Comparison of ENCODE assay signal across 2 cellular contexts in the genomic region with DNA sequence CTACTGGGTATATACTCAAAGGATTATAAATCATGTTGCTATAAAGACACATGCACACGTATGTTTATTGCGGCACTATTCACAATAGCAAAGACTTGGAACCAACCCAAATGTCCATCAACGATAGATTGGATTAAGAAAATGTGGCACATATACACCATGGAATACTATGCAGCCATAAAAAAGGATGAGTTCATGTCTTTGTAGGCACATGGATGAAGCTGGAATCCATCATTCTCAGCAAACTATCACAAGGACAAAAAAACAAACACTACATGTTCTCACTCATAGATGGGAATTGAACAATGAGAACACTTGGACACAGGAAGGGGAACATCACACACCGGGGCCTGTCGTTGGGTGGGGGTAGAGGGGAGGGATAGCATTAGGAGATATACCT. TPM values are rescaled to one million over a fixed set of nuclear protein-coding genes. Genes with fewer than 3 reads are reported as not detected.
A peak's percentile ranks its signal among the peaks of the same experiment; 100 is the strongest.
DNase-seq lines count a peak whose midpoint lies in the region; ATAC-seq, FAIRE-seq and TF ChIP-seq lines count a peak whose summit lies in the region.
"Not testable (repeated sequence)": the region's sequence is repeated elsewhere in the genome, so short reads cannot be mapped to it uniquely, and the experiment has no call there.

No MANE protein-coding gene starts in this region.

- H2AFZ ChIP-seq in K562 (ENCODE audit: low read depth, low read length) = not testable (repeated sequence)

- not testable (repeated sequence) for H3K9ac ChIP-seq in K562 (ENCODE audit: insufficient read depth in 1 of 2, low read depth in 2 of 2, low read length in 2 of 2)

- BruUV-seq in K562 (replicated peaks; lab: Mats Ljungman, UMichigan) = not testable (repeated sequence)

- intact Hi-C loops in K562 (cut with micrococcal nuclease) = not testable (repeated sequence)

- H3K9me1 ChIP-seq in K562 (ENCODE audit: control insufficient read depth, insufficient read depth, low read length) = not testable (repeated sequence)

- 95% methylated on average over 4 of the region's 5 CpGs for WGBS in K562 (ENCODE audit: insufficient coverage, low coverage, missing lambda C conversion rate)

- not testable (repeated sequence) for H3K4me3 ChIP-seq in HEK293 (ENCODE audit: low read depth, low read length); K562

- POLR2A ChIA-PET in HEK293 (lab: Yijun Ruan, JAX); K562 (lab: Yijun Ruan, JAX): not testable (repeated sequence)

- H3K36me3 ChIP-seq in HEK293 (ENCODE audit: control insufficient read depth in 2 of 2, insufficient read depth in 1 of 2, low read length in 2 of 2); K562 (ENCODE audit: control insufficient read depth, insufficient read depth, low read length): not testable (repeated sequence)

- not testable (repeated sequence) for TF ChIP-seq RAD21 in K562 (CRISPR knock-in tag; conservative IDR thresholded peaks at IDR 0.05 in 1 of 2, IDR thresholded peaks at IDR 0.05 in 1 of 2)

- not testable (repeated sequence) for H3K4me1 ChIP-seq in HEK293 (ENCODE audit: control insufficient read depth, insufficient read depth, low read length); K562 (replicated peaks in 1 of 2; ENCODE audit: control insufficient read depth in 2 of 2, insufficient read depth in 2 of 2, low read length in 2 of 2)

- DNase-seq in K562 (ENCODE audit: extremely low read depth in 1 of 4, low spot score in 3 of 4) = not testable (repeated sequence)

- in situ Hi-C loops in K562 (cut with MboI) = not testable (repeated sequence)

- H3K9me3 ChIP-seq in HEK293 (ENCODE audit: control insufficient read depth, insufficient read depth, low read depth, low read length); K562 (replicated peaks; ENCODE audit: control insufficient read depth, insufficient read depth, low read depth, low read length): not testable (repeated sequence)

- ATAC-seq in K562 = not testable (repeated sequence)

- TF ChIP-seq POLR2A in K562 (conservative IDR thresholded peaks at IDR 0.05) = not testable (repeated sequence)

- H4K20me1 ChIP-seq in K562 (replicated peaks; ENCODE audit: control insufficient read depth, insufficient read depth, low read length) = not testable (repeated sequence)

- FAIRE-seq in K562 (lab: Jason Lieb, UNC) = not testable (repeated sequence)

- not testable (repeated sequence) for TF ChIP-seq CTCF in HEK293 (tag by site-specific recombination; IDR thresholded peaks at IDR 0.05); K562 (IDR thresholded peaks at IDR 0.05 in 2 of 3, conservative IDR thresholded peaks at IDR 0.05 in 1 of 3; ENCODE audit: insufficient read depth in 2 of 3, low read depth in 1 of 3, low read length in 3 of 3)

- CTCF ChIA-PET in HEK293 (lab: Yijun Ruan, JAX); K562 (lab: Yijun Ruan, JAX; ENCODE audit: low intra/inter-chr PET ratio): not testable (repeated sequence)

- not testable (repeated sequence) for H3K27me3 ChIP-seq in K562 (ENCODE audit: control insufficient read depth in 2 of 2, insufficient read depth in 2 of 2, low read length in 2 of 2)

- not testable (repeated sequence) for TF ChIP-seq EP300 in K562 (IDR thresholded peaks at IDR 0.05; ENCODE audit: low read length)

- H3K27ac ChIP-seq in HEK293 (ENCODE audit: extremely low read depth, low read depth, low read length); K562 (ENCODE audit: extremely low read depth, low read depth, low read length): not testable (repeated sequence)

- H3K4me2 ChIP-seq in K562 (ENCODE audit: insufficient read depth, low read length) = not testable (repeated sequence)

- H3K79me2 ChIP-seq in K562 (ENCODE audit: control insufficient read depth, insufficient read depth, low read length) = peaks cover 27% of the 10 kb centered on the region; the same call in 2 of the 3 replicates

TF ChIP-seq in HEK293, 187 proteins besides CTCF, POLR2A, EP300 and RAD21:
- peak; percentile 79 for TF ChIP-seq ZNF146 (tag by site-specific recombination; IDR thresholded peaks at IDR 0.05)

TF ChIP-seq in K562, 482 proteins besides CTCF, POLR2A, EP300 and RAD21:
- TF ChIP-seq ZNF146 (CRISPR knock-in tag; IDR thresholded peaks at IDR 0.05; ENCODE audit: unreplicated experiment) = peak; percentile 73
- TF ChIP-seq KDM1A (IDR thresholded peaks at IDR 0.05) = 0 out of 4 replicates have a peak, but pooled peaks have one; percentile 13 to 15
- peak; percentile 23 for TF ChIP-seq RBM25 (IDR thresholded peaks at IDR 0.05; ENCODE audit: low read depth, low read length, severe bottlenecking)
- TF ChIP-seq BCOR (IDR thresholded peaks at IDR 0.05) = peak; percentile 21; the same call in 1 of the 2 replicates

RNA-seq across cellular contexts. Expression of a gene that starts 23.8 kb away (rescaled TPM):
- 19.1 and 52.2 TPM in 2 replicates for total RNA-seq in K562 (2011; cell fraction: chromatin; rRNA removed; ENCODE audit: low replicate concordance)
- total RNA-seq in K562 (2011; cell fraction: nucleolus; rRNA removed) = 7.8 and 14.2 TPM in 2 replicates
- 29.7 and 45.3 TPM in 2 replicates for total RNA-seq in K562 (2011; cell fraction: nucleoplasm; rRNA removed)
- total RNA-seq in K562 (2014; rRNA removed) (8.3 and 10.0 TPM in 2 replicates), K562 (2014; rRNA removed; fragmentation: Illumina TruSeq; extraction: Trizol) (21.8 and 25.5 TPM in 2 replicates), K562 (2015; rRNA removed; fragmentation: Illumina TruSeq; extraction: Trizol) (17.4 and 18.4 TPM in 2 replicates), K562 (2021) (18.6 and 22.0 TPM in 2 replicates)
- polyA plus RNA-seq in K562 (2011; rRNA removed) (16.1 and 18.9 TPM in 2 replicates), K562 (2014; fragmentation: Illumina TruSeq; extraction: Trizol) (16.1 and 18.3 TPM in 2 replicates), K562 (2014; fragmentation: Nextera tagmentation; extraction: Ambion mirVana) (10 to 100 TPM; 10.2 to 12.1 TPM), K562 (2014; rRNA removed) (16.3 and 19.1 TPM in 2 replicates)
- 2.8 and 6.9 TPM in 2 replicates for polyA plus RNA-seq in K562 (2011; cell fraction: cytosol; rRNA removed)
- 9.7 and 16.2 TPM in 2 replicates for polyA plus RNA-seq in K562 (2011; cell fraction: nucleus; rRNA removed)
- 11.2 and 14.9 TPM in 2 replicates for polyA plus RNA-seq in K562 (2012)
- 20.2 and 25.8 TPM in 2 replicates for polyA minus RNA-seq in K562 (2011; rRNA and poly(A)+ RNA removed)
- polyA minus RNA-seq in K562 (2011; cell fraction: cytosol; rRNA and poly(A)+ RNA removed) = 4.1 and 7.2 TPM in 2 replicates
- 10.9 and 32.7 TPM in 2 replicates for polyA minus RNA-seq in K562 (2011; cell fraction: nucleus; rRNA and poly(A)+ RNA removed)
